Comparison of ENCODE assay signal across 32 cellular contexts in genomic region chr10:88540355-88540754, GRCh38. TPM values are rescaled to one million over a fixed set of nuclear protein-coding genes. Genes with fewer than 3 reads are reported as not detected.
DNase-seq lines count a peak whose midpoint lies in the region; ATAC-seq, FAIRE-seq and TF ChIP-seq lines count a peak whose summit lies in the region.
"Had no signal": no experiment of that assay in that cellular context is flagged by ENCODE, and none has a peak within 500 bp of the region (broad histone marks: within the 10 kb centered on the region; RNA-seq: fewer than 3 reads in every experiment).

No MANE protein-coding gene starts in this region.

- no peak for TF ChIP-seq EP300 in stomach (IDR thresholded peaks at IDR 0.05)

- no peaks in the 10 kb centered on the region for H3K27me3 ChIP-seq in bronchial epithelial cell (ENCODE audit: control insufficient read depth, insufficient read depth, low read length)
- no peaks in the 10 kb centered on the region for H3K27me3 ChIP-seq in left lung
- no peaks in the 10 kb centered on the region for H3K27me3 ChIP-seq in stomach
- H3K27me3 ChIP-seq: BLaER1, esophagus squamous epithelium, foreskin keratinocyte, transverse colon had no signal

- intact Hi-C loops in left lung (cut with DNase I) (no loop called here), stomach (cut with DNase I; ENCODE audit: low total_unique reads) (no loop called here), left colon (cut with DNase I, micrococcal nuclease) (no loop called here)

- H3K4me3 ChIP-seq in bronchial epithelial cell (ENCODE audit: low read depth, low read length) (no peak overlapping the region), left lung (no peak overlapping the region), stomach (no peak overlapping the region)
- H3K4me3 ChIP-seq: BLaER1, esophagus squamous epithelium, SJSA1, transverse colon had no signal

- FAIRE-seq in RCC 7860 (lab: Jason Lieb, UNC), result peak; percentile 23
- no peak for FAIRE-seq in bronchial epithelial cell (lab: Jason Lieb, UNC)
- FAIRE-seq: GM12891 had no signal

- H3K27ac ChIP-seq in left lung, result peak overlapping the region; percentile 13 to 60
- H3K27ac ChIP-seq in stomach, result peak overlapping the region in 4 of 5 donors; percentile 26 to 78 (median 61)
- H3K27ac ChIP-seq: BLaER1, SJSA1, transverse colon had no signal

- ATAC-seq in left lung (peak; percentile 76), GM19452 (IDR thresholded peaks at IDR 0.05; ENCODE audit: unreplicated experiment) (no peak), left colon (no peak)
- ATAC-seq: activated naive CD4-positive, alpha-beta T cell treated with anti-CD3 and anti-CD28 coated beads, Interleukin-2, amount 50 U/mL, for 72 hours; effector memory CD8-positive, alpha-beta T cell; foreskin keratinocyte; left cardiac atrium; natural killer cell had no signal

- H3K36me3 ChIP-seq in bronchial epithelial cell (ENCODE audit: control insufficient read depth, insufficient read depth, low read length), result no peaks in the 10 kb centered on the region
- H3K36me3 ChIP-seq in left lung, result no peaks in the 10 kb centered on the region
- no peaks in the 10 kb centered on the region for H3K36me3 ChIP-seq in stomach
- H3K36me3 ChIP-seq: BLaER1, esophagus squamous epithelium, SJSA1, transverse colon had no signal

- DNase-seq in RCC 7860 (ENCODE audit: low spot score), result no peak
- DNase-seq in bronchial epithelial cell (ENCODE audit: low read depth), result peak; percentile 56
- no peak for DNase-seq in left lung
- DNase-seq in stomach, result no peak
- no peak for DNase-seq in GM03348 (ENCODE audit: low spot score)
- DNase-seq in left colon, result no peak
- DNase-seq in occipital lobe (lab: John Stamatoyannopoulos, UW), result no peak
- DNase-seq: activated CD4-positive, alpha-beta T cell treated with anti-CD3 and anti-CD28 coated beads, Interleukin-2, amount 10 ng/mL, durations not matched to agents 24 days and 14 days; activated CD8-positive, alpha-beta memory T cell treated with anti-CD3 and anti-CD28 coated beads for 24 hours; anterior cingulate cortex; cortex of kidney; DMS 273 treated with DMSO at 0.1 percent for 48 hours; effector memory CD8-positive, alpha-beta T cell; esophagus squamous epithelium; foreskin keratinocyte; H7; left cardiac atrium; natural killer cell; NCI-H1048; NCI-H510A; RPMI8226; stimulated activated CD8-positive, alpha-beta memory T cell treated with anti-CD3 and anti-CD28 coated beads, Interleukin-4, amount 100 ng/mL, for 48 hours; T-helper 9 cell; transverse colon had no signal

- WGBS in stomach, 5 donors, result 36 to 53% (median 42%) methylated on average over 1 of the region's 1 CpG

- TF ChIP-seq CTCF in bronchial epithelial cell (IDR thresholded peaks at IDR 0.05; ENCODE audit: insufficient read depth, low read length, severe bottlenecking), result no peak
- no peak for TF ChIP-seq CTCF in left lung (IDR thresholded peaks at IDR 0.05)
- TF ChIP-seq CTCF in stomach (IDR thresholded peaks at IDR 0.05), result no peak

- H3K9me3 ChIP-seq in left lung, result no peaks in the 10 kb centered on the region
- no peaks in the 10 kb centered on the region for H3K9me3 ChIP-seq in stomach
- H3K9me3 ChIP-seq: BLaER1, esophagus squamous epithelium, SJSA1, transverse colon had no signal

- peaks cover 0 to 9% of the 10 kb centered on the region in 2 donors for H3K4me1 ChIP-seq in left lung
- H3K4me1 ChIP-seq in stomach, result peaks cover 5 to 29% (median 18%) of the 10 kb centered on the region in 4 donors
- H3K4me1 ChIP-seq: BLaER1, SJSA1, transverse colon had no signal

- no peak for TF ChIP-seq POLR2A in stomach (IDR thresholded peaks at IDR 0.05)

RNA-seq across cellular contexts. Expression of gene RNLS, which starts 42.8 kb away (rescaled TPM):
- 6.7 and 8.7 TPM in 2 replicates for total RNA-seq in bronchial epithelial cell
- total RNA-seq in left lung, result 1 to 10 TPM; 5.8 to 8.8 TPM
- total RNA-seq in stomach, result 10 to 100 TPM in 1 of 5 donors, 1 to 10 TPM in 2, not detected in 2; 6.7 to 12.0 (median 9.5) TPM
- polyA plus RNA-seq in stomach, result 10 to 100 TPM; 11.2 to 21.5 (median 18.5) TPM
- total RNA-seq in left colon, result 10 to 100 TPM; 15.0 to 18.6 TPM
- 2.8 TPM for total RNA-seq in occipital lobe
- total RNA-seq: SJSA1 had no signal

RNA-seq across cellular contexts. Expression of gene LIPJ, which starts 46.2 kb away (rescaled TPM):
- total RNA-seq in bronchial epithelial cell (not detected in 2 replicates), left lung (not detected), stomach (1 to 10 TPM in 1 of 5 donors, under 1 TPM in 1, not detected in 3; 0.92 to 5.3 TPM), left colon (under 1 TPM; 0.14 to 0.15 TPM), occipital lobe (3.4 TPM)
- under 1 TPM in 1 of 3 donors, not detected in 2; 0.55 TPM for polyA plus RNA-seq in stomach
- total RNA-seq: activated CD4-positive, alpha-beta T cell treated with anti-CD3 and anti-CD28 coated beads, Interleukin-2, amount 10 ng/mL, durations not matched to agents 24 days and 14 days; activated naive CD4-positive, alpha-beta T cell treated with anti-CD3 and anti-CD28 coated beads, Interleukin-2, amount 50 U/mL, for 72 hours; cardiac septum; foreskin keratinocyte; H7; HT-29; left cardiac atrium; SJSA1 had no signal
- polyA plus RNA-seq: AG04450, foreskin keratinocyte had no signal
